In the genomic region with DNA sequence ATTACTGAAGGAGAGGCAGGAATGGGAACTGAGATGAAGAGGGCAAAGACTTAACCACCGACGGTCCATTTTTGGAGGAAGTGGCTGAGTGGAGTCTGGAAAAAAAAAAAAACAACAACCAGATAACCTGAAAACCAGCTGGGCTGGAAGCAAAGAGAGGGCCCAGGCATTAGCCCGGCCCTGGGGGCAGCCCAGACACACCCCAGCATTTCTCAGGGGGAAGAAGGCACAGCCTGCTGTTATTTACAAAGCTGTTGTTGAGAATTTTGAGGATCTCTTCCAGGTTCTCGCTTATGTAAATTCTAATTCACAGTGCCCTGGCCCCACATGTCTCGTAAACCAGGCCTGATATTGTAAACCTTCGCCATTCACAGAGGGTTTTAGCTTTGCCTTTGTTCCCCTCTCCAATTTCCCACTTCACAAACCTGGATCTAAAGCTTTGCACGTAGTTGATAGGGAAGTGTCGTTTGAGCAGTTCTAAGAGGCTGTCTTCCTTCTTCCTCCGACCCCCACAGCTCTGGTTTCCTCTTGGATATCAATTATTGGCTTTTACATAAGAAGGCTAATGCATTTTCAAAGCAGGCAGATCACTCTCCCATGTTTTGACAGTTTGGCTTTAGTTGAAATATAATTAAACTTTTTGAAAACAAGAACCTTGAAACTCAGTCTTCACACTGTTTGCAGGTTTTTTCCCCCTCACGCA, we compare ENCODE assay signal across 8 cellular contexts.
DNase-seq lines count a peak whose midpoint lies in the region; ATAC-seq and TF ChIP-seq lines count a peak whose summit lies in the region.

No MANE protein-coding gene starts in this region.

- peaks cover 11% of the 10 kb centered on the region for H3K36me3 Mint-ChIP-seq in activated T-helper 17 cell treated with anti-CD3 and anti-CD28 coated beads, Interleukin-2, amount 50 U/mL, for 72 hours (ENCODE audit: low read depth)
- H3K36me3 Mint-ChIP-seq in natural killer cell, result no peaks in the 10 kb centered on the region

- no peak for TF ChIP-seq POLR2A in NB4 (IDR thresholded peaks at IDR 0.05; ENCODE audit: extremely low read depth, insufficient read length)

- DNase-seq in GM12865 (ENCODE audit: low read depth) (no peak), NB4 (ENCODE audit: low read depth) (peak; percentile 69), natural killer cell (no peak), inferior parietal cortex (ENCODE audit: extremely low spot score) (no peak)

- peak overlapping the region; percentile 79 for H3K4me3 Mint-ChIP-seq in activated T-helper 17 cell treated with anti-CD3 and anti-CD28 coated beads, Interleukin-2, amount 50 U/mL, for 72 hours
- H3K4me3 Mint-ChIP-seq in natural killer cell, result peak overlapping the region; percentile 84

- no peak for TF ChIP-seq CTCF in GM12865 (IDR thresholded peaks at IDR 0.05; ENCODE audit: insufficient read depth, low read depth, low read length, missing control alignments)
- no peak for TF ChIP-seq CTCF in NB4 (IDR thresholded peaks at IDR 0.05; ENCODE audit: low read depth, low read length)
- TF ChIP-seq CTCF in natural killer cell (IDR thresholded peaks at IDR 0.05), result no peak

- H3K9me3 Mint-ChIP-seq in activated T-helper 17 cell treated with anti-CD3 and anti-CD28 coated beads, Interleukin-2, amount 50 U/mL, for 72 hours, result no peaks in the 10 kb centered on the region
- H3K9me3 Mint-ChIP-seq in natural killer cell, result no peaks in the 10 kb centered on the region

- H3K27me3 Mint-ChIP-seq in activated T-helper 17 cell treated with anti-CD3 and anti-CD28 coated beads, Interleukin-2, amount 50 U/mL, for 72 hours, result no peaks in the 10 kb centered on the region
- H3K27me3 Mint-ChIP-seq in natural killer cell (ENCODE audit: low read depth in 2 of 2), result peaks cover 0 to 7% of the 10 kb centered on the region in 2 donors

- no peak for ATAC-seq in activated T-helper 17 cell treated with anti-CD3 and anti-CD28 coated beads, Interleukin-2, amount 50 U/mL, for 72 hours (replicated peaks)
- ATAC-seq in natural killer cell (no peak), GM19395 (IDR thresholded peaks at IDR 0.05; ENCODE audit: unreplicated experiment) (no peak), HG03159 (IDR thresholded peaks at IDR 0.05; ENCODE audit: unreplicated experiment) (no peak), HG02623 (IDR thresholded peaks at IDR 0.05; ENCODE audit: unreplicated experiment) (no peak)

- H3K27ac Mint-ChIP-seq in activated T-helper 17 cell treated with anti-CD3 and anti-CD28 coated beads, Interleukin-2, amount 50 U/mL, for 72 hours, result peak overlapping the region; percentile 91
- H3K27ac Mint-ChIP-seq in natural killer cell, result peak overlapping the region in 1 of 2 donors; percentile 99

- intact Hi-C loops in natural killer cell (cut with micrococcal nuclease), result loop anchor here (1.0 to 10.0 kb wide), 7 partner anchors 13 to 241 kb away; no protein-coding TSS in a partner anchor

- peaks cover 51% of the 10 kb centered on the region for H3K4me1 Mint-ChIP-seq in activated T-helper 17 cell treated with anti-CD3 and anti-CD28 coated beads, Interleukin-2, amount 50 U/mL, for 72 hours
- peaks cover 40 to 51% of the 10 kb centered on the region in 2 donors for H3K4me1 Mint-ChIP-seq in natural killer cell

- H3K4me3 ChIP-seq in GM12865 (ENCODE audit: low read depth, low read length), result peak overlapping the region; percentile 19
- peak overlapping the region; percentile 64 for H3K4me3 ChIP-seq in NB4 (ENCODE audit: low read depth, low read length)
